8 cellular contexts compared by ENCODE assay signal in the genomic region with DNA sequence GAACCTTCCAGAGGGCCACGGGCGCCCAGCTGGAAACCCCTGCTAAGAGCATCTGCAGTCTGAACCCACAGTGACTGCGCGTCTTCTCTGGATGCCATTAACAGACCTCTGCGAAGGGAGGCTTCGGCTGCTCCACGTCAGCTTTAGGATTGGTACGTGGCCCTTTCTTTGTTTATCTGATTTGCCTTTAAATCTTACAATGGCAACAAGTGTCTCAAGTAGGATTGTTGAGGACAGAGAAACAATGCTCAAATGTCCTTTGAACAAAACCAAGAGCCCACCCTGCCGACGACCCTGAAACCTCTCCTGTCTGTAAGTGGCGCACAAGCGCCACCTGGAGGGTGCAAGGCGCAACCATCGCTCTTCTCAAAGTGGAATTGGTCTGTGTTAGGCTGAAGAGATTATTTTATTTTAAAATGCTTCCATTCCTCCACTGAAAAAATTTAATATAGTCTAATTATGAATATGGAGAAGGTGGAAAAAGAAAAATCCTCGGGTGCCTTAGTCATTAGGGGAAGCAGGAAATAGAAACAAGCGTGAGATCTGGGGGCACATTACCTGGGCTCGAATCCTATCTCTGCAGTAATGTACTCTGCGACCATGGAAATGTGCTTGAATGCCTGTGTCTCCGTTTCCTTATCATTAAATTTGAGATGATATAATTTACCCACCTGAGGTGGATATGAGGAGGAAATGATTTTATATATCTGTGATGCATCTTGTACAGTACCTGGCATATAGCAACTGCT.
DNase-seq lines count a peak whose midpoint lies in the region; ATAC-seq and TF ChIP-seq lines count a peak whose summit lies in the region.

No MANE protein-coding gene starts in this region.

- no peaks in the 10 kb centered on the region for H3K36me3 ChIP-seq in neural progenitor cell

- peak; percentile 70 for DNase-seq in D341Med (ENCODE audit: low spot score)
- DNase-seq in NCI-H1694 treated with DMSO at 0.1 percent for 48 hours (lab: John Stamatoyannopoulos, UW), result peak; percentile 10
- no peak for DNase-seq in activated CD8-positive, alpha-beta memory T cell treated with anti-CD3 and anti-CD28 coated beads, Interleukin-2, amount 10 ng/mL, durations not matched to agents 7 days and 5 days
- DNase-seq in fibroblast of villous mesenchyme (ENCODE audit: low read depth), result peak; percentile 37
- peak; percentile 80 for DNase-seq in neural progenitor cell (ENCODE audit: low spot score)
- no peak for DNase-seq in COLO829 (ENCODE audit: low spot score)

- H3K9me3 ChIP-seq in neural progenitor cell (ENCODE audit: low read depth), result no peaks in the 10 kb centered on the region

- peaks cover 6% of the 10 kb centered on the region for H3F3A ChIP-seq in neural progenitor cell (ENCODE audit: low read depth)

- no peaks in the 10 kb centered on the region for H3K79me2 ChIP-seq in neural progenitor cell (ENCODE audit: low read depth)

- H3K4me3 ChIP-seq in fibroblast of villous mesenchyme (ENCODE audit: low read depth, low read length) (peak overlapping the region; percentile 28), neural progenitor cell (peak overlapping the region; percentile 21)

- H3K27me3 Mint-ChIP-seq in activated CD8-positive, alpha-beta memory T cell treated with anti-CD3 and anti-CD28 coated beads, Interleukin-2, amount 10 ng/mL, durations not matched to agents 7 days and 5 days, result peaks cover 14% of the 10 kb centered on the region
- no peaks in the 10 kb centered on the region for H3K27me3 Mint-ChIP-seq in neural progenitor cell (ENCODE audit: insufficient read depth, low read depth)

- peaks cover 9% of the 10 kb centered on the region for H3K4me1 Mint-ChIP-seq in activated CD8-positive, alpha-beta memory T cell treated with anti-CD3 and anti-CD28 coated beads, Interleukin-2, amount 10 ng/mL, durations not matched to agents 7 days and 5 days
- H3K4me1 Mint-ChIP-seq in neural progenitor cell, result peaks cover 17% of the 10 kb centered on the region

- no peaks in the 10 kb centered on the region for H4K20me1 ChIP-seq in neural progenitor cell (ENCODE audit: low read depth)

- CTCF ChIA-PET in activated CD8-positive, alpha-beta memory T cell treated with anti-CD3 and anti-CD28 coated beads, Interleukin-2, amount 10 ng/mL, durations not matched to agents 7 days and 5 days (lab: Charles Lee), result interaction anchor here (0.6 to 1.6 kb wide), 5 partner anchors 10 to 845 kb away, joined by 3 to 12 read pairs (median 4); no protein-coding TSS in a partner anchor

- no peak overlapping the region for H3K27ac Mint-ChIP-seq in activated CD8-positive, alpha-beta memory T cell treated with anti-CD3 and anti-CD28 coated beads, Interleukin-2, amount 10 ng/mL, durations not matched to agents 7 days and 5 days
- peak overlapping the region; percentile 71 for H3K27ac Mint-ChIP-seq in neural progenitor cell

- H3K36me3 Mint-ChIP-seq in activated CD8-positive, alpha-beta memory T cell treated with anti-CD3 and anti-CD28 coated beads, Interleukin-2, amount 10 ng/mL, durations not matched to agents 7 days and 5 days, result no peaks in the 10 kb centered on the region
- H3K36me3 Mint-ChIP-seq in neural progenitor cell, result no peaks in the 10 kb centered on the region

- TF ChIP-seq CTCF in fibroblast of villous mesenchyme (IDR thresholded peaks at IDR 0.05; ENCODE audit: insufficient read depth, low read depth, low read length) (peak; percentile 98), neural progenitor cell (IDR thresholded peaks at IDR 0.05) (peak; percentile 100)

- peak overlapping the region; percentile 50 for H3K4me2 ChIP-seq in neural progenitor cell

- peak; percentile 58 for ATAC-seq in GM21515 (IDR thresholded peaks at IDR 0.05; ENCODE audit: unreplicated experiment)
- peak; percentile 42 for ATAC-seq in activated CD8-positive, alpha-beta memory T cell treated with anti-CD3 and anti-CD28 coated beads, Interleukin-2, amount 10 ng/mL, durations not matched to agents 7 days and 5 days
- no peak for ATAC-seq in GM21576 (IDR thresholded peaks at IDR 0.05; ENCODE audit: unreplicated experiment)

- H3K4me1 ChIP-seq in neural progenitor cell, result no peaks in the 10 kb centered on the region

- no peaks in the 10 kb centered on the region for H3K9me3 Mint-ChIP-seq in activated CD8-positive, alpha-beta memory T cell treated with anti-CD3 and anti-CD28 coated beads, Interleukin-2, amount 10 ng/mL, durations not matched to agents 7 days and 5 days (ENCODE audit: low read depth)
- no peaks in the 10 kb centered on the region for H3K9me3 Mint-ChIP-seq in neural progenitor cell

- no peak overlapping the region for H3K4me3 Mint-ChIP-seq in activated CD8-positive, alpha-beta memory T cell treated with anti-CD3 and anti-CD28 coated beads, Interleukin-2, amount 10 ng/mL, durations not matched to agents 7 days and 5 days
- no peak overlapping the region for H3K4me3 Mint-ChIP-seq in neural progenitor cell

- H3K9ac ChIP-seq in neural progenitor cell, result no peak overlapping the region

- H2AFZ ChIP-seq in neural progenitor cell (replicated peaks), result peak overlapping the region; percentile 74

- H3K27ac ChIP-seq in neural progenitor cell, result no peak overlapping the region

- H3K27me3 ChIP-seq in neural progenitor cell, result no peaks in the 10 kb centered on the region

Comparison
In these comparisons a context has a peak if more than half of its experiments do, and no peak if none do; other contexts are left out.
1. DNase-seq: peak in D341Med (single experiment), NCI-H1694 treated with DMSO at 0.1 percent for 48 hours (single experiment), fibroblast of villous mesenchyme (single experiment) and neural progenitor cell (single experiment); none in activated CD8-positive, alpha-beta memory T cell treated with anti-CD3 and anti-CD28 coated beads, Interleukin-2, amount 10 ng/mL, durations not matched to agents 7 days and 5 days (single experiment) and COLO829 (single experiment).